Comparison of ENCODE assay signal across 20 cellular contexts in the genomic region with DNA sequence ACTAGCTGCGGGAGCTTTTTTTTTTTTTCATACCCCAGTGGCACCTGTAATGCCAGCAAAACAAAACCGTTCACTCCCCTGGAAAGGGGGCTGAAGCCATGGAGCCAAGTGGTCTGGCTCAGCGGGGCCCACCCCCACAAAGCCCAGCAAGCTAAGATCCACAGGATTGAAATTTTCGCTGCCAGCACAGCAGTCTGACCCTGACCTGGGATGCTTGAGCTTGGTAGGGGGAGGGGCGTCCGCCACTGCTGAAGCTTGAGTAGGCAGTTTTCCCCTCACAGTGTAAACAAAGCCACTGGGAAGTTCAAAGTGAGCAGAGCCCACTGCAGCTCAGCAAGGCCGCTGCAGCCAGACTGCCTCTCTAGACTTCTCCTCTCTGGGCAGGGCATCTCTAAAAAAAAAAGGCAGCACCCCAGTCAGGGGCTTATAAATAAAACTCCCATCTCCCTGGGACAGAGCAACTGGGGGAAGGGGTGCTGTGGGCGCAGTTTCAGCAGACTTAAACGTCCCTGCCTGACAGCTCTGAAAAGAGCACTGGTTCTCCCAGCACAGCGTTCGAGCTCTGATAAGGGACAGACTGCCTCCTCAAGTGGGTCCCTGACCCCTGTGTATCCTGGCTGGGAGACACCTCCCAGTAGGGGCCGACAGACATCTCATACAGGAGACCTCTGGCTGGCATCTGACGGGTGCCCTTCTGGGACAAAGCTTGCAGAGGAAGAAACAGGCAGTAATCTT. TPM values are rescaled to one million over a fixed set of nuclear protein-coding genes. Genes with fewer than 3 reads are reported as not detected.
A peak's percentile ranks its signal among the peaks of the same experiment; 100 is the strongest.
DNase-seq lines count a peak whose midpoint lies in the region; ATAC-seq and TF ChIP-seq lines count a peak whose summit lies in the region.
"Had no signal": no experiment of that assay in that cellular context is flagged by ENCODE, and none has a peak within 500 bp of the region (broad histone marks: within the 10 kb centered on the region; RNA-seq: fewer than 3 reads in every experiment).

No MANE protein-coding gene starts in this region.

- H3K4me3 ChIP-seq in dorsolateral prefrontal cortex: peak overlapping the region in 1 of 59 donors; percentile 4
- H3K4me3 ChIP-seq: thoracic aorta had no signal

- intact Hi-C loops in dorsolateral prefrontal cortex (cut with DNase I): no loop called here

- peak overlapping the region in 47 of 59 donors; percentile 2 to 76 (median 48) for H3K27ac ChIP-seq in dorsolateral prefrontal cortex
- H3K27ac ChIP-seq: 22Rv1, epithelial cell of prostate, thoracic aorta had no signal

- no peak for ATAC-seq in GM21529 (IDR thresholded peaks at IDR 0.05; ENCODE audit: unreplicated experiment)
- no peak for ATAC-seq in HG03196 (IDR thresholded peaks at IDR 0.05; ENCODE audit: unreplicated experiment)
- ATAC-seq: activated CD4-positive, CD25-positive, alpha-beta regulatory T cell treated with anti-CD3 and anti-CD28 coated beads, Interleukin-2, amount 50 U/mL, for 24 hours; natural killer cell; sciatic nerve had no signal

- peak in 2 of 3 experiments; percentile 29 to 71 for DNase-seq in NCI-H1417 (lab: John Stamatoyannopoulos, UW)
- DNase-seq in NCI-H1417 treated with DMSO at 0.1 percent for 48 hours (lab: John Stamatoyannopoulos, UW): no peak
- DNase-seq in dorsolateral prefrontal cortex: no peak
- peak; percentile 94 for DNase-seq in left kidney (ENCODE audit: low read depth, low spot score)
- DNase-seq in smooth muscle cell of the brain vasculature (ENCODE audit: low read depth, low spot score): peak; percentile 7
- DNase-seq in GM19240 (ENCODE audit: insufficient read length, low spot score): no peak
- DNase-seq: amniotic stem cell; C1 segment of cervical spinal cord; head of caudate nucleus; natural killer cell; NCI-H2107; NK-92 treated with Interleukin-12 subunit alpha and Interleukin-12 subunit beta, amount 100 ng/mL, for 24 hours; stimulated activated CD8-positive, alpha-beta memory T cell treated with anti-CD3 and anti-CD28 coated beads, Interleukin-4, amount 100 ng/mL, for 48 hours had no signal

- no peak for TF ChIP-seq CTCF in dorsolateral prefrontal cortex (IDR thresholded peaks at IDR 0.05 in 54 of 56, conservative IDR thresholded peaks at IDR 0.05 in 2 of 56; ENCODE audit: low read depth in 1 of 56, partially characterized antibody in 56 of 56)

- no peaks in the 10 kb centered on the region for H3K27me3 ChIP-seq in dorsolateral prefrontal cortex

RNA-seq across cellular contexts. Expression of a gene that starts 31.6 kb away (rescaled TPM):
- 10 to 100 TPM; 28.5 to 62.6 (median 44.0) TPM for total RNA-seq in dorsolateral prefrontal cortex

RNA-seq across cellular contexts. Expression of a gene that starts 31.9 kb away (rescaled TPM):
- 10 to 100 TPM in 2 of 120 experiments, 1 to 10 TPM in 118; 2.0 to 10.4 (median 5.2) TPM for total RNA-seq in dorsolateral prefrontal cortex

RNA-seq across cellular contexts. Expression of a gene that starts 42.4 kb away (rescaled TPM):
- 100 to 1,000 TPM in 23 of 120 experiments, 10 to 100 TPM in 97; 63.0 to 129 (median 90.9) TPM for total RNA-seq in dorsolateral prefrontal cortex

Comparison
In these comparisons a context has a peak if more than half of its experiments do, and no peak if none do; other contexts are left out.
1. DNase-seq: peak in NCI-H1417 (2 of 3), left kidney (single experiment) and smooth muscle cell of the brain vasculature (single experiment); none in NCI-H1417 treated with DMSO at 0.1 percent for 48 hours (single experiment), dorsolateral prefrontal cortex (0 of 10) and GM19240 (single experiment).